12 cellular contexts compared by ENCODE assay signal in the genomic region with DNA sequence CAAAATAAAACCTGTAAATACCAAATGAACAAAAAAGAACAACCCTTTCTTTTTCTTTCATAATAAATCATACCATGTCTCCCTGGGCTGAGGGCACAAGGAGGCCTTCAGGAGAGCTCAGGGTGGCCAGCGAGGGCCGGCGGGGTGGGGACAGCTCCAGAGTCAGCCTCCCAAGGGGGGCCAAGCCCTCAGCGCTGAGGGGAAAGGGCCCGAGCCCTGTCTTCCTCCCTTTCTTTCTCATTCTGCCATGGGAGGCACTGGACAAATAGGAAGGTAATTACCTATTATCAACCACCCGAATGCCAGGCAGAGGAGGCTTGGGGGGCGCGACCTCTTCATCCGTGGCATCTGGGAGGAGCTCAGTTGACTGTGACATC.
DNase-seq lines count a peak whose midpoint lies in the region; ATAC-seq and TF ChIP-seq lines count a peak whose summit lies in the region.
"Had no signal": no experiment of that assay in that cellular context is flagged by ENCODE, and none has a peak within 500 bp of the region (broad histone marks: within the 10 kb centered on the region; RNA-seq: fewer than 3 reads in every experiment).

No MANE protein-coding gene starts in this region.

- H3K36me3 ChIP-seq in lower lobe of right lung (peaks cover 75% of the 10 kb centered on the region), Caco-2 (ENCODE audit: control insufficient read depth, insufficient read depth, low read length) (no peaks in the 10 kb centered on the region)

- DNase-seq in activated CD4-positive, alpha-beta T cell treated with anti-CD3 and anti-CD28 coated beads, Interleukin-2, amount 10 ng/mL, durations not matched to agents 7 days and 5 days = no peak
- DNase-seq in activated CD4-positive, alpha-beta T cell treated with anti-CD3 and anti-CD28 coated beads, Interleukin-2, amount 50 U/mL, for 1 hour = no peak
- no peak for DNase-seq in activated CD8-positive, alpha-beta T cell treated with anti-CD3 and anti-CD28 coated beads, Interleukin-2, amount 10 ng/mL, durations not matched to agents 7 days and 5 days
- DNase-seq in lower lobe of right lung (no peak), SK-N-DZ (ENCODE audit: low spot score) (no peak), Caco-2 (no peak), NCI-H2081 treated with DMSO at 0.1 percent for 48 hours (lab: John Stamatoyannopoulos, UW) (no peak)
- DNase-seq in stimulated activated naive CD8-positive, alpha-beta T cell treated with anti-CD3 and anti-CD28 coated beads, Interleukin-15, amount 100 ng/mL, for 72 hours = no peak
- DNase-seq: DMS 273 treated with DMSO at 0.1 percent for 48 hours, NCI-H187 treated with DMSO at 0.1 percent for 48 hours, SIG-M5 had no signal

- H3K36me3 Mint-ChIP-seq in activated CD4-positive, alpha-beta T cell treated with anti-CD3 and anti-CD28 coated beads, Interleukin-2, amount 10 ng/mL, durations not matched to agents 7 days and 5 days (ENCODE audit: low read depth) = peaks cover 54% of the 10 kb centered on the region
- peaks cover 63% of the 10 kb centered on the region for H3K36me3 Mint-ChIP-seq in activated CD8-positive, alpha-beta T cell treated with anti-CD3 and anti-CD28 coated beads, Interleukin-2, amount 10 ng/mL, durations not matched to agents 7 days and 5 days (ENCODE audit: low read depth)
- peaks cover 40% of the 10 kb centered on the region for H3K36me3 Mint-ChIP-seq in Caco-2 (ENCODE audit: insufficient read depth, unreplicated experiment)

- CTCF ChIA-PET in activated CD4-positive, alpha-beta T cell treated with anti-CD3 and anti-CD28 coated beads, Interleukin-2, amount 10 ng/mL, durations not matched to agents 7 days and 5 days (lab: Charles Lee) = interaction anchor here (1.0 to 3.0 kb wide), 8 partner anchors 8 to 91 kb away, joined by 3 to 14 read pairs (median 4); no protein-coding TSS in a partner anchor
- CTCF ChIA-PET in activated CD8-positive, alpha-beta T cell treated with anti-CD3 and anti-CD28 coated beads, Interleukin-2, amount 10 ng/mL, durations not matched to agents 7 days and 5 days (lab: Charles Lee) = interaction anchor here (0.8 to 3.5 kb wide), 8 partner anchors 13 to 114 kb away, joined by 3 to 14 read pairs (median 3); a partner anchor contains a TSS
- CTCF ChIA-PET in Caco-2 (lab: Charles Lee) = no interaction called here

- peak overlapping the region; percentile 79 for H3K27ac ChIP-seq in lower lobe of right lung
- H3K27ac ChIP-seq: A549 had no signal

- H3K27ac Mint-ChIP-seq in activated CD4-positive, alpha-beta T cell treated with anti-CD3 and anti-CD28 coated beads, Interleukin-2, amount 10 ng/mL, durations not matched to agents 7 days and 5 days = peak overlapping the region; percentile 88
- peak overlapping the region; percentile 81 for H3K27ac Mint-ChIP-seq in activated CD8-positive, alpha-beta T cell treated with anti-CD3 and anti-CD28 coated beads, Interleukin-2, amount 10 ng/mL, durations not matched to agents 7 days and 5 days
- H3K27ac Mint-ChIP-seq in stimulated activated naive CD8-positive, alpha-beta T cell treated with anti-CD3 and anti-CD28 coated beads, Interleukin-15, amount 100 ng/mL, for 72 hours = peak overlapping the region; percentile 77 to 88
- H3K27ac Mint-ChIP-seq in Caco-2 (ENCODE audit: unreplicated experiment) = no peak overlapping the region

- no peak for ATAC-seq in activated CD8-positive, alpha-beta T cell treated with anti-CD3 and anti-CD28 coated beads, Interleukin-2, amount 10 ng/mL, durations not matched to agents 7 days and 5 days
- no peak for ATAC-seq in lower lobe of right lung
- ATAC-seq in stimulated activated naive CD8-positive, alpha-beta T cell treated with anti-CD3 and anti-CD28 coated beads, Interleukin-15, amount 100 ng/mL, for 72 hours = no peak
- ATAC-seq: A549 had no signal

- H3K27me3 Mint-ChIP-seq in activated CD4-positive, alpha-beta T cell treated with anti-CD3 and anti-CD28 coated beads, Interleukin-2, amount 10 ng/mL, durations not matched to agents 7 days and 5 days = no peaks in the 10 kb centered on the region
- H3K27me3 Mint-ChIP-seq in activated CD8-positive, alpha-beta T cell treated with anti-CD3 and anti-CD28 coated beads, Interleukin-2, amount 10 ng/mL, durations not matched to agents 7 days and 5 days (ENCODE audit: low read depth) = no peaks in the 10 kb centered on the region
- H3K27me3 Mint-ChIP-seq in stimulated activated naive CD8-positive, alpha-beta T cell treated with anti-CD3 and anti-CD28 coated beads, Interleukin-15, amount 100 ng/mL, for 72 hours = no peaks in the 10 kb centered on the region
- H3K27me3 Mint-ChIP-seq in Caco-2 (ENCODE audit: insufficient read depth, unreplicated experiment) = no peaks in the 10 kb centered on the region

- POLR2A ChIA-PET in activated CD4-positive, alpha-beta T cell treated with anti-CD3 and anti-CD28 coated beads, Interleukin-2, amount 10 ng/mL, durations not matched to agents 7 days and 5 days (lab: Charles Lee) = no interaction called here
- POLR2A ChIA-PET in activated CD8-positive, alpha-beta T cell treated with anti-CD3 and anti-CD28 coated beads, Interleukin-2, amount 10 ng/mL, durations not matched to agents 7 days and 5 days (lab: Charles Lee) = interaction anchor here (0.8 to 1.6 kb wide), 4 partner anchors 9 to 105 kb away, joined by 3 to 6 read pairs (median 3); no protein-coding TSS in a partner anchor
- POLR2A ChIA-PET in Caco-2 (lab: Charles Lee) = no interaction called here

- peaks cover 60% of the 10 kb centered on the region for H3K4me1 Mint-ChIP-seq in activated CD4-positive, alpha-beta T cell treated with anti-CD3 and anti-CD28 coated beads, Interleukin-2, amount 10 ng/mL, durations not matched to agents 7 days and 5 days
- H3K4me1 Mint-ChIP-seq in activated CD8-positive, alpha-beta T cell treated with anti-CD3 and anti-CD28 coated beads, Interleukin-2, amount 10 ng/mL, durations not matched to agents 7 days and 5 days (ENCODE audit: low read depth) = peaks cover 45% of the 10 kb centered on the region
- peaks cover 34% of the 10 kb centered on the region for H3K4me1 Mint-ChIP-seq in stimulated activated naive CD8-positive, alpha-beta T cell treated with anti-CD3 and anti-CD28 coated beads, Interleukin-15, amount 100 ng/mL, for 72 hours
- H3K4me1 Mint-ChIP-seq in Caco-2 (ENCODE audit: low read depth, unreplicated experiment) = no peaks in the 10 kb centered on the region

- H3K4me1 ChIP-seq in lower lobe of right lung = peaks cover 31% of the 10 kb centered on the region
- H3K4me1 ChIP-seq in Caco-2 = no peaks in the 10 kb centered on the region
- H3K4me1 ChIP-seq: A549 had no signal

- H3K27me3 ChIP-seq in lower lobe of right lung (ENCODE audit: low read depth) = no peaks in the 10 kb centered on the region
- H3K27me3 ChIP-seq in Caco-2 (replicated peaks; ENCODE audit: control insufficient read depth, insufficient read depth, low read length) = no peaks in the 10 kb centered on the region

- TF ChIP-seq CTCF in lower lobe of right lung (IDR thresholded peaks at IDR 0.05) (no peak), Caco-2 (IDR thresholded peaks at IDR 0.05; ENCODE audit: insufficient read depth in 1 of 2, low read depth in 1 of 2, low read length in 1 of 2, severe bottlenecking in 1 of 2, unreplicated experiment in 1 of 2) (no peak)

- BruUV-seq in Caco-2 (replicated peaks; lab: Mats Ljungman, UMichigan) = no TSS peak

- no peak overlapping the region for H3K4me3 Mint-ChIP-seq in activated CD4-positive, alpha-beta T cell treated with anti-CD3 and anti-CD28 coated beads, Interleukin-2, amount 10 ng/mL, durations not matched to agents 7 days and 5 days
- no peak overlapping the region for H3K4me3 Mint-ChIP-seq in activated CD8-positive, alpha-beta T cell treated with anti-CD3 and anti-CD28 coated beads, Interleukin-2, amount 10 ng/mL, durations not matched to agents 7 days and 5 days
- peak overlapping the region in 1 of 2 donors; percentile 10 for H3K4me3 Mint-ChIP-seq in stimulated activated naive CD8-positive, alpha-beta T cell treated with anti-CD3 and anti-CD28 coated beads, Interleukin-15, amount 100 ng/mL, for 72 hours
- no peak overlapping the region for H3K4me3 Mint-ChIP-seq in Caco-2 (ENCODE audit: unreplicated experiment)

- H3K4me3 ChIP-seq in lower lobe of right lung = no peak overlapping the region
- H3K4me3 ChIP-seq in Caco-2 (ENCODE audit: low read depth, low read length) = no peak overlapping the region
- H3K4me3 ChIP-seq: A549 had no signal

- H3K9me3 Mint-ChIP-seq in activated CD4-positive, alpha-beta T cell treated with anti-CD3 and anti-CD28 coated beads, Interleukin-2, amount 10 ng/mL, durations not matched to agents 7 days and 5 days = no peaks in the 10 kb centered on the region
- H3K9me3 Mint-ChIP-seq in activated CD8-positive, alpha-beta T cell treated with anti-CD3 and anti-CD28 coated beads, Interleukin-2, amount 10 ng/mL, durations not matched to agents 7 days and 5 days (ENCODE audit: insufficient read depth) = no peaks in the 10 kb centered on the region
- no peaks in the 10 kb centered on the region for H3K9me3 Mint-ChIP-seq in stimulated activated naive CD8-positive, alpha-beta T cell treated with anti-CD3 and anti-CD28 coated beads, Interleukin-15, amount 100 ng/mL, for 72 hours
- H3K9me3 Mint-ChIP-seq in Caco-2 (ENCODE audit: unreplicated experiment) = no peaks in the 10 kb centered on the region

- intact Hi-C loops in lower lobe of right lung (cut with DNase I) = no loop called here
- intact Hi-C loops in Caco-2 (cut with micrococcal nuclease; ENCODE audit: unreplicated experiment) = no loop called here

- no peaks in the 10 kb centered on the region for H3K9me3 ChIP-seq in lower lobe of right lung
- H3K9me3 ChIP-seq in Caco-2 = no peaks in the 10 kb centered on the region
- H3K9me3 ChIP-seq: A549 had no signal
